ENCODE assay signal across 1 cellular context in genomic region chr22:40560551-40560950, GRCh38.
TF ChIP-seq lines count a peak whose summit lies in the region.

No MANE protein-coding gene starts in this region.

TF ChIP-seq in SK-N-SH treated with all-trans-retinoic acid at 6 μM for 48 hours, 23 proteins besides CTCF, POLR2A, EP300 and RAD21 (continued from another document):
- TF ChIP-seq, protein P1, sequence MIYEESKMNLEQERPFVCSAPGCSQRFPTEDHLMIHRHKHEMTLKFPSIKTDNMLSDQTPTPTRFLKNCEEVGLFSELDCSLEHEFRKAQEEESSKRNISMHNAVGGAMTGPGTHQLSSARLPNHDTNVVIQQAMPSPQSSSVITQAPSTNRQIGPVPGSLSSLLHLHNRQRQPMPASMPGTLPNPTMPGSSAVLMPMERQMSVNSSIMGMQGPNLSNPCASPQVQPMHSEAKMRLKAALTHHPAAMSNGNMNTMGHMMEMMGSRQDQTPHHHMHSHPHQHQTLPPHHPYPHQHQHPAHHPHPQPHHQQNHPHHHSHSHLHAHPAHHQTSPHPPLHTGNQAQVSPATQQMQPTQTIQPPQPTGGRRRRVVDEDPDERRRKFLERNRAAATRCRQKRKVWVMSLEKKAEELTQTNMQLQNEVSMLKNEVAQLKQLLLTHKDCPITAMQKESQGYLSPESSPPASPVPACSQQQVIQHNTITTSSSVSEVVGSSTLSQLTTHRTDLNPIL (CRISPR knock-in tag; IDR thresholded peaks at IDR 0.05; ENCODE audit: low read depth) = no peak
- TF ChIP-seq TCF4 (CRISPR knock-in tag; IDR thresholded peaks at IDR 0.05; ENCODE audit: borderline replicate concordance) (no peak), ESRRG (CRISPR knock-in tag; IDR thresholded peaks at IDR 0.05) (no peak)
